In the genomic region with DNA sequence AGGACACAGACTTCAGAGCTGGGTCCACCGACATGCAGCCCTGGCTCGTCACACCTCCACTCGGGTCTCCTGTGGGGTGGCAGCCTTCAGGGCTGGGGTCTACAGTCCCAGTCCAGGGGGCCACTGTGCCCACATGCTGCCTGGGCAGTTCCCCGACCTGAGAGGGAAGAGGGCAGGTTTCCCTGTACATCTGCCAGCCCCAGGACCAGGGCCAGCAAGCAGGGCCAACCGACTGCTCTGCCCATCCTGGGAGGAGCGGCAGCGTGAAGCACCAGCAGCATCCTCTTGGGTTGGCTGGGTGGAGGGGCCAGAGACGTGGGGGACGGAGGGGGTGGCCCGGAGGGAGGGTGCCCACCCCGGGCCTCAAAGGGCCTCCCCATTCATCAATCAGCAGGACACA, we compare ENCODE assay signal across 18 cellular contexts.
DNase-seq lines count a peak whose midpoint lies in the region; ATAC-seq and TF ChIP-seq lines count a peak whose summit lies in the region.
"Had no signal": no experiment of that assay in that cellular context is flagged by ENCODE, and none has a peak within 500 bp of the region (broad histone marks: within the 10 kb centered on the region; RNA-seq: fewer than 3 reads in every experiment).

No MANE protein-coding gene starts in this region.

- H3K27ac ChIP-seq in RWPE1 (peak overlapping the region; percentile 80), neuronal stem cell (replicated peaks; ENCODE audit: low read length) (no peak overlapping the region)
- H3K27ac ChIP-seq: BLaER1, C4-2B had no signal

- no peak overlapping the region for H3K4me2 ChIP-seq in neuronal stem cell (ENCODE audit: insufficient read depth, low read length, poor library complexity, severe bottlenecking)

- H2BK120ac ChIP-seq in neuronal stem cell (ENCODE audit: low read depth, low read length): no peak overlapping the region

- peaks cover 7 to 26% of the 10 kb centered on the region in 2 donors for H3K4me1 ChIP-seq in neuronal stem cell (ENCODE audit: control insufficient read depth in 2 of 2, insufficient read depth in 1 of 2, low read depth in 1 of 2, low read length in 2 of 2)
- H3K4me1 ChIP-seq: HAP-1 had no signal

- H2AFZ ChIP-seq in neuronal stem cell (ENCODE audit: low read length): no peak overlapping the region

- peak; percentile 69 for ATAC-seq in left lobe of liver
- ATAC-seq in stimulated activated naive B cell treated with anti-CD40 and anti-IgM and Interleukin-4, amounts not matched to agents 10 μg/mL and 1 μg/mL and 100 μg/mL, for 72 hours (replicated peaks): no peak
- ATAC-seq: CD8-positive, alpha-beta T cell had no signal

- peak overlapping the region; percentile 10 for H3K23ac ChIP-seq in neuronal stem cell (ENCODE audit: low read depth, low read length, poor library complexity)

- H3K14ac ChIP-seq in neuronal stem cell (ENCODE audit: low read length): no peak overlapping the region

- CTCF ChIA-PET in RWPE1 (lab: Yijun Ruan, JAX): no interaction called here

- H3K27me3 ChIP-seq in neuronal stem cell (ENCODE audit: control insufficient read depth in 3 of 3, insufficient read depth in 3 of 3, low read depth in 1 of 3, low read length in 3 of 3): no peaks in the 10 kb centered on the region
- H3K27me3 ChIP-seq: BLaER1 had no signal

- no peak overlapping the region for H4K91ac ChIP-seq in neuronal stem cell (ENCODE audit: low read depth, low read length, poor library complexity)

- no peak overlapping the region for H3K9ac ChIP-seq in neuronal stem cell (ENCODE audit: low read depth, low read length, poor library complexity)
- H3K9ac ChIP-seq: BLaER1 had no signal

- in situ Hi-C loops in ACHN (cut with HindIII; ENCODE audit: low pct_ligation_motif_present, low pct_unique_long_range_greater_than_20kb, low sequenced_read_pairs): no loop called here

- H2AK5ac ChIP-seq in neuronal stem cell (ENCODE audit: low read depth, low read length): no peak overlapping the region

- H3K9me3 ChIP-seq in neuronal stem cell (replicated peaks in 1 of 2; ENCODE audit: control insufficient read depth in 2 of 2, insufficient read depth in 1 of 2, low read depth in 1 of 2, low read length in 2 of 2): peaks cover 0 to 5% of the 10 kb centered on the region in 2 donors
- H3K9me3 ChIP-seq: BLaER1, Caco-2, HAP-1 had no signal

- no peak overlapping the region for H4K8ac ChIP-seq in neuronal stem cell (ENCODE audit: low read depth, low read length)

- no peaks in the 10 kb centered on the region for H3K9me3 Mint-ChIP-seq in stimulated activated naive B cell treated with anti-CD40 and anti-IgM and Interleukin-4, amounts not matched to agents 10 μg/mL and 1 μg/mL and 100 μg/mL, for 72 hours
- H3K9me3 Mint-ChIP-seq: CD4-positive, CD25-positive, alpha-beta regulatory T cell; CD8-positive, alpha-beta T cell; HFFc6 had no signal

- H3K4ac ChIP-seq in neuronal stem cell (ENCODE audit: low read length): no peak overlapping the region

- H3K4me3 Mint-ChIP-seq in stimulated activated naive B cell treated with anti-CD40 and anti-IgM and Interleukin-4, amounts not matched to agents 10 μg/mL and 1 μg/mL and 100 μg/mL, for 72 hours: no peak overlapping the region
- H3K4me3 Mint-ChIP-seq: B cell; CD4-positive, CD25-positive, alpha-beta regulatory T cell; CD8-positive, alpha-beta T cell; HFFc6 had no signal

- no peak for DNase-seq in RWPE1 (ENCODE audit: low spot score)
- peak; percentile 83 for DNase-seq in left lobe of liver (ENCODE audit: low spot score)
- DNase-seq in neuronal stem cell (ENCODE audit: low spot score): no peak
- DNase-seq in stimulated activated naive B cell treated with anti-CD40 and anti-IgM and Interleukin-4, amounts not matched to agents 10 μg/mL and 1 μg/mL and 100 μg/mL, for 72 hours: no peak
- no peak for DNase-seq in 8988T
- no peak for DNase-seq in ACHN
- DNase-seq in UCSD-AML1 (lab: John Stamatoyannopoulos, UW; ENCODE audit: unreplicated experiment): no peak
- DNase-seq: Caco-2; CD4-positive, CD25-positive, alpha-beta regulatory T cell; CD8-positive, alpha-beta T cell; DMS153; DND-41; GOT3; HFFc6 had no signal

- peaks cover 11 to 49% of the 10 kb centered on the region in 2 donors for H3K36me3 ChIP-seq in neuronal stem cell (replicated peaks in 1 of 2; ENCODE audit: control insufficient read depth in 2 of 2, insufficient read depth in 2 of 2, low read length in 2 of 2)
- H3K36me3 ChIP-seq: HAP-1 had no signal

- no peak overlapping the region for H2BK5ac ChIP-seq in neuronal stem cell (ENCODE audit: low read length)

- H3K79me1 ChIP-seq in neuronal stem cell (ENCODE audit: low read depth, low read length): peaks cover 19% of the 10 kb centered on the region

- H2BK12ac ChIP-seq in neuronal stem cell (ENCODE audit: low read length): no peak overlapping the region

- H3K27me3 Mint-ChIP-seq in stimulated activated naive B cell treated with anti-CD40 and anti-IgM and Interleukin-4, amounts not matched to agents 10 μg/mL and 1 μg/mL and 100 μg/mL, for 72 hours: no peaks in the 10 kb centered on the region
- H3K27me3 Mint-ChIP-seq: B cell; CD4-positive, CD25-positive, alpha-beta regulatory T cell had no signal

- no peak for TF ChIP-seq CTCF in RWPE1 (conservative IDR thresholded peaks at IDR 0.05; ENCODE audit: low read depth)

- H3K4me1 Mint-ChIP-seq in stimulated activated naive B cell treated with anti-CD40 and anti-IgM and Interleukin-4, amounts not matched to agents 10 μg/mL and 1 μg/mL and 100 μg/mL, for 72 hours: peaks cover 33 to 47% of the 10 kb centered on the region in 2 donors

- POLR2A ChIA-PET in RWPE1 (lab: Yijun Ruan, JAX; ENCODE audit: low non-redundant PET): no interaction called here

- no peak overlapping the region for H3K4me3 ChIP-seq in neuronal stem cell (ENCODE audit: low read length in 2 of 2)
- H3K4me3 ChIP-seq: BLaER1, HAP-1 had no signal

- H3K18ac ChIP-seq in neuronal stem cell (ENCODE audit: low read length): peak overlapping the region; percentile 44

- no CpG with 5 or more reads among the region's 11 CpGs for WGBS in neuronal stem cell (ENCODE audit: extremely low coverage in 2 of 2, insufficient read length in 2 of 2, insufficient replicate concordance in 1 of 2), 2 donors

- no peak overlapping the region for H2BK15ac ChIP-seq in neuronal stem cell (ENCODE audit: low read length)

- H3K36me3 Mint-ChIP-seq in stimulated activated naive B cell treated with anti-CD40 and anti-IgM and Interleukin-4, amounts not matched to agents 10 μg/mL and 1 μg/mL and 100 μg/mL, for 72 hours: peaks cover 34 to 60% of the 10 kb centered on the region in 2 donors
- H3K36me3 Mint-ChIP-seq: CD4-positive, CD25-positive, alpha-beta regulatory T cell; CD8-positive, alpha-beta T cell had no signal

- peak overlapping the region; percentile 37 for H3K27ac Mint-ChIP-seq in stimulated activated naive B cell treated with anti-CD40 and anti-IgM and Interleukin-4, amounts not matched to agents 10 μg/mL and 1 μg/mL and 100 μg/mL, for 72 hours
- H3K27ac Mint-ChIP-seq: CD4-positive, CD25-positive, alpha-beta regulatory T cell; CD8-positive, alpha-beta T cell; HFFc6 had no signal
